ENCODE assay signal across 14 cellular contexts in the genomic region with DNA sequence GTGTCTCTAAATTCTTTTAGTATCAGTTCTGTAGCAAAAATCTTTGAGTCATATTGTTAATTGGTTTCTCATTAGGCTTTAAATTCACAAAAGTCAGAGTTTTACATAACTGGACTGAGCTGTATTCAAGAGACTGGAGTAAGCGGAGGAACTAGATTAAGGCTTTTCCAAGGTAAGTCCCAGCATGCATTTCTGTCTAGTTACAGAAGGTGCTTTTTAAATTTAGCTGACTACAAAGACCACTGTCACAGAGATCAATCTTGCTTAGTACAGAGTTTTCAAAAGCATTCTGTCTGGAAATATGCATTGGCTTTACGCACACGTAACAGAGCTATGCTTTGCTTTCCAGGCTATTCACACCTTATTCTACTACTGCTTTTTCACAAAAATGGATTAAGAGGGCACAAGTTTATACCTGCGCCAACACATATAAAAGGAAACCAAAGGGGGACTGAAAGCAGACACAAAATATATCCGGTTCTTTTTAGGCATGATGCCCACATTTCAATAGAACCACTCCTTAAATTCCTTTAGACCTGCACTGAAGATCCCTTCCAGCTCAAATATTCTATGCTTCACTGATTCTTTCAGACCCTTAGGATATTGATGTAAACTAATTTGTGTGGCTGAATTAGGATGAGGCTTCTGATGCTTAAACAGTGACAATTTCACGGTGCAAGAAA.
DNase-seq lines count a peak whose midpoint lies in the region; ATAC-seq and TF ChIP-seq lines count a peak whose summit lies in the region.
"Had no signal": no experiment of that assay in that cellular context is flagged by ENCODE, and none has a peak within 500 bp of the region (broad histone marks: within the 10 kb centered on the region; RNA-seq: fewer than 3 reads in every experiment).

No MANE protein-coding gene starts in this region.

- no peaks in the 10 kb centered on the region for H3K4me1 ChIP-seq in GM23338 (ENCODE audit: insufficient read depth)
- H3K4me1 ChIP-seq: BLaER1 treated with 17β-estradiol and CSF1 and Interleukin-3, amounts not matched to agents 10 nM and 100 nM had no signal

- TF ChIP-seq CTCF in GM23338 (conservative IDR thresholded peaks at IDR 0.05; ENCODE audit: low read depth in 2 of 2): no peak

- H3K4me3 ChIP-seq in GM23338: no peak overlapping the region
- H3K4me3 ChIP-seq: BLaER1 treated with 17β-estradiol and CSF1 and Interleukin-3, amounts not matched to agents 10 nM and 100 nM; GM23248 had no signal

- no peaks in the 10 kb centered on the region for H4K20me1 ChIP-seq in GM23338 (replicated peaks; ENCODE audit: insufficient read depth)
- H4K20me1 ChIP-seq: BLaER1 treated with 17β-estradiol and CSF1 and Interleukin-3, amounts not matched to agents 10 nM and 100 nM had no signal

- no peaks in the 10 kb centered on the region for H3K36me3 ChIP-seq in GM23338 (ENCODE audit: insufficient read depth)
- H3K36me3 ChIP-seq: BLaER1 treated with 17β-estradiol and CSF1 and Interleukin-3, amounts not matched to agents 10 nM and 100 nM had no signal

- H3K4me3 Mint-ChIP-seq in GM23338: no peak overlapping the region
- H3K4me3 Mint-ChIP-seq: CD4-positive, CD25-positive, alpha-beta regulatory T cell had no signal

- no peaks in the 10 kb centered on the region for H3K27me3 ChIP-seq in GM23338 (ENCODE audit: insufficient read depth)
- H3K27me3 ChIP-seq: BLaER1 treated with 17β-estradiol and CSF1 and Interleukin-3, amounts not matched to agents 10 nM and 100 nM had no signal

- H3K79me2 ChIP-seq in GM23338 (replicated peaks; ENCODE audit: insufficient read depth): no peaks in the 10 kb centered on the region

- H2AFZ ChIP-seq in GM23338: 0 out of 2 replicates have a peak overlapping the region, but pooled peaks have one; percentile 5
- H2AFZ ChIP-seq: GM23248 had no signal

- H3K27ac ChIP-seq in GM23338 (ENCODE audit: low read depth): no peak overlapping the region
- H3K27ac ChIP-seq: BLaER1 treated with 17β-estradiol and CSF1 and Interleukin-3, amounts not matched to agents 10 nM and 100 nM; GM23248 had no signal

- no peaks in the 10 kb centered on the region; the same call in 2 of the 3 replicates for H3K36me3 Mint-ChIP-seq in GM23338 (ENCODE audit: low read depth)
- H3K36me3 Mint-ChIP-seq: CD4-positive, CD25-positive, alpha-beta regulatory T cell had no signal

- H3K4me1 Mint-ChIP-seq in GM23338: peaks cover 6% of the 10 kb centered on the region
- H3K4me1 Mint-ChIP-seq: CD4-positive, CD25-positive, alpha-beta regulatory T cell had no signal

- peaks cover 7% of the 10 kb centered on the region for H3K9me2 ChIP-seq in GM23338 (ENCODE audit: insufficient read depth)

- H3K27ac Mint-ChIP-seq in GM23338: no peak overlapping the region
- H3K27ac Mint-ChIP-seq: CD4-positive, CD25-positive, alpha-beta regulatory T cell had no signal

- H3K27me3 Mint-ChIP-seq in GM23338 (ENCODE audit: insufficient read depth, low read depth, poor library complexity): peaks cover 3% of the 10 kb centered on the region
- H3K27me3 Mint-ChIP-seq: CD4-positive, CD25-positive, alpha-beta regulatory T cell had no signal

- peaks cover 5% of the 10 kb centered on the region; the same call in 1 of the 3 replicates for H3K9me3 Mint-ChIP-seq in GM23338

- H3F3A ChIP-seq in GM23338 (replicated peaks; ENCODE audit: low read depth): no peaks in the 10 kb centered on the region

- no peak for ATAC-seq in GM23338
- peak; percentile 80 for ATAC-seq in esophagus mucosa
- ATAC-seq in GM19463 (IDR thresholded peaks at IDR 0.05; ENCODE audit: unreplicated experiment): no peak

- no peak overlapping the region for H3K4me2 ChIP-seq in GM23338
- H3K4me2 ChIP-seq: BLaER1 treated with 17β-estradiol and CSF1 and Interleukin-3, amounts not matched to agents 10 nM and 100 nM had no signal

- DNase-seq in GM23338 (ENCODE audit: low spot score) (no peak), astrocyte of the hippocampus (ENCODE audit: low read depth, low spot score) (peak; percentile 12), renal cortical epithelial cell (ENCODE audit: low read depth) (peak; percentile 40), hippocampal formation (lab: John Stamatoyannopoulos, UW) (no peak)
- no peak for DNase-seq in activated CD4-positive, alpha-beta T cell treated with anti-CD3 and anti-CD28 coated beads for 48 hours
- DNase-seq: 8988T; Calu3; CD4-positive, CD25-positive, alpha-beta regulatory T cell; DMS 273 treated with DMSO at 0.1 percent for 48 hours; GM23248; H7 had no signal

TF ChIP-seq in GM23338, 12 proteins besides CTCF, POLR2A, EP300 and RAD21 (continues in another document):
- TF ChIP-seq NANOG (IDR thresholded peaks at IDR 0.05; ENCODE audit: borderline replicate concordance) (no peak), JUNB (IDR thresholded peaks at IDR 0.05; ENCODE audit: unreplicated experiment) (no peak), POLR2AphosphoS5 (IDR thresholded peaks at IDR 0.05; ENCODE audit: low read depth) (no peak), ZNF114 (CRISPR knock-in tag; IDR thresholded peaks at IDR 0.05) (no peak), EZH2phosphoT487 (IDR thresholded peaks at IDR 0.05; ENCODE audit: unreplicated experiment) (no peak), STAT1 (IDR thresholded peaks at IDR 0.05; ENCODE audit: unreplicated experiment) (no peak), EZH2 (IDR thresholded peaks at IDR 0.05; ENCODE audit: low read depth, unreplicated experiment) (no peak), ZNF331 (CRISPR knock-in tag; IDR thresholded peaks at IDR 0.05; ENCODE audit: low read depth) (no peak), CREB1 (CRISPR knock-in tag; IDR thresholded peaks at IDR 0.05; ENCODE audit: low read depth) (no peak)
- TF ChIP-seq, protein P1, sequence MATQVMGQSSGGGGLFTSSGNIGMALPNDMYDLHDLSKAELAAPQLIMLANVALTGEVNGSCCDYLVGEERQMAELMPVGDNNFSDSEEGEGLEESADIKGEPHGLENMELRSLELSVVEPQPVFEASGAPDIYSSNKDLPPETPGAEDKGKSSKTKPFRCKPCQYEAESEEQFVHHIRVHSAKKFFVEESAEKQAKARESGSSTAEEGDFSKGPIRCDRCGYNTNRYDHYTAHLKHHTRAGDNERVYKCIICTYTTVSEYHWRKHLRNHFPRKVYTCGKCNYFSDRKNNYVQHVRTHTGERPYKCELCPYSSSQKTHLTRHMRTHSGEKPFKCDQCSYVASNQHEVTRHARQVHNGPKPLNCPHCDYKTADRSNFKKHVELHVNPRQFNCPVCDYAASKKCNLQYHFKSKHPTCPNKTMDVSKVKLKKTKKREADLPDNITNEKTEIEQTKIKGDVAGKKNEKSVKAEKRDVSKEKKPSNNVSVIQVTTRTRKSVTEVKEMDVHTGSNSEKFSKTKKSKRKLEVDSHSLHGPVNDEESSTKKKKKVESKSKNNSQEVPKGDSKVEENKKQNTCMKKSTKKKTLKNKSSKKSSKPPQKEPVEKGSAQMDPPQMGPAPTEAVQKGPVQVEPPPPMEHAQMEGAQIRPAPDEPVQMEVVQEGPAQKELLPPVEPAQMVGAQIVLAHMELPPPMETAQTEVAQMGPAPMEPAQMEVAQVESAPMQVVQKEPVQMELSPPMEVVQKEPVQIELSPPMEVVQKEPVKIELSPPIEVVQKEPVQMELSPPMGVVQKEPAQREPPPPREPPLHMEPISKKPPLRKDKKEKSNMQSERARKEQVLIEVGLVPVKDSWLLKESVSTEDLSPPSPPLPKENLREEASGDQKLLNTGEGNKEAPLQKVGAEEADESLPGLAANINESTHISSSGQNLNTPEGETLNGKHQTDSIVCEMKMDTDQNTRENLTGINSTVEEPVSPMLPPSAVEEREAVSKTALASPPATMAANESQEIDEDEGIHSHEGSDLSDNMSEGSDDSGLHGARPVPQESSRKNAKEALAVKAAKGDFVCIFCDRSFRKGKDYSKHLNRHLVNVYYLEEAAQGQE (IDR thresholded peaks at IDR 0.05; ENCODE audit: unreplicated experiment): no peak
- TF ChIP-seq, protein P2, sequence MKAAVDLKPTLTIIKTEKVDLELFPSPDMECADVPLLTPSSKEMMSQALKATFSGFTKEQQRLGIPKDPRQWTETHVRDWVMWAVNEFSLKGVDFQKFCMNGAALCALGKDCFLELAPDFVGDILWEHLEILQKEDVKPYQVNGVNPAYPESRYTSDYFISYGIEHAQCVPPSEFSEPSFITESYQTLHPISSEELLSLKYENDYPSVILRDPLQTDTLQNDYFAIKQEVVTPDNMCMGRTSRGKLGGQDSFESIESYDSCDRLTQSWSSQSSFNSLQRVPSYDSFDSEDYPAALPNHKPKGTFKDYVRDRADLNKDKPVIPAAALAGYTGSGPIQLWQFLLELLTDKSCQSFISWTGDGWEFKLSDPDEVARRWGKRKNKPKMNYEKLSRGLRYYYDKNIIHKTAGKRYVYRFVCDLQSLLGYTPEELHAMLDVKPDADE (IDR thresholded peaks at IDR 0.05): no peak

Comparison
In these comparisons a context has a peak if more than half of its experiments do, and no peak if none do; other contexts are left out.
1. DNase-seq: peak in astrocyte of the hippocampus (single experiment) and renal cortical epithelial cell (single experiment); none in GM23338 (single experiment), activated CD4-positive, alpha-beta T cell treated with anti-CD3 and anti-CD28 coated beads for 48 hours (single experiment) and hippocampal formation (0 of 2).